ENCODE assay signal across 20 cellular contexts in the genomic region with DNA sequence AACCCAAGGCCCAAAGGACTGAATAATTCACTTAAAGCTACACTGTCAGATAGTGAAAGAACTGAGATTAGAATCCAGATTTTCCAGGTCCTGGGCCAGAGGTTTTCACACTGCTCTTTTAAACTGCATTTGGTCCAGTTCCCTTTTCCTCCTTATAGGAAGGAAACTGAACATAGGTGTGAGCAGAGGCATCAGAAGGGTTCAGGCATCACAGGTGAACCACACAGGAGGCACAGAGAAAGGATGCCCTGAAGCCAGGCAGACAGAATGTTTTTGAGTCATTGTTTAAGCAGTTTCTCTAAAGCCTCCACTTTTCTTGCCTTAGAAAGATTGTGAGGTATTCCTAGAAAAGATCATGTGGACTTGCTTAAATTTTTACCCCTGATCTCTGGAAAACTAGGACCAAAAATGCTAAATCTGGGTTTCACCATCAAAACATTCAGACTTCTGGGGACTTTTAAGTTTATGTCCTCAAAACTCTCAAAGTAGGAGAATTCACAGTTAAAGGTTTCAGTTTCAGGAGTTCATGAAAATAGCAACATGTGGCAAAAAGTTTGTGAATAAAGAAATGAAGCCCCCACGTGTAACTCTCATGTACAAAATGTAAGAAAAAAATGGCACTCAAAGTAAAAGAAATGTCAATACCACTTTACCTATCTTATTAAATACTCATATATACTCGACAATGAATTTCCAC.
DNase-seq lines count a peak whose midpoint lies in the region; ATAC-seq and TF ChIP-seq lines count a peak whose summit lies in the region.
"Had no signal": no experiment of that assay in that cellular context is flagged by ENCODE, and none has a peak within 500 bp of the region (broad histone marks: within the 10 kb centered on the region; RNA-seq: fewer than 3 reads in every experiment).

No MANE protein-coding gene starts in this region.

- DNase-seq in NCI-H2196 (lab: John Stamatoyannopoulos, UW; ENCODE audit: unreplicated experiment): no peak
- no peak for DNase-seq in iPS-NIHi7 (ENCODE audit: extremely low spot score)
- no peak for DNase-seq in hepatic stellate cell (ENCODE audit: low spot score)
- no peak for DNase-seq in NCI-H524 (lab: John Stamatoyannopoulos, UW)
- DNase-seq: activated CD4-positive, alpha-beta T cell treated with anti-CD3 and anti-CD28 coated beads for 36 hours; activated naive CD8-positive, alpha-beta T cell treated with anti-CD3 and anti-CD28 coated beads, Interleukin-2, amount 10 ng/mL, durations not matched to agents 7 days and 5 days; central memory CD4-positive, alpha-beta T cell; DMS 273 treated with DMSO at 0.1 percent for 48 hours; gastrocnemius medialis; mesendoderm; NCI-H2029; NCI-H526 treated with DMSO at 0.1 percent for 48 hours; stimulated activated CD4-positive, alpha-beta T cell treated with anti-CD3 and anti-CD28 coated beads, Interleukin-4, amount 100 ng/mL, for 1 hour; tibial artery had no signal

- H2AFZ ChIP-seq in OCI-LY3 (ENCODE audit: low read depth, low read length): peak overlapping the region; percentile 42; the same call in 1 of the 2 replicates

- peak overlapping the region; percentile 46 for H3K27ac ChIP-seq in OCI-LY3 (ENCODE audit: low read length)
- H3K27ac ChIP-seq: gastrocnemius medialis, neutrophil, tibial artery had no signal

- no peaks in the 10 kb centered on the region for H3K9me3 ChIP-seq in OCI-LY3 (ENCODE audit: insufficient read depth, low read length)
- H3K9me3 ChIP-seq: gastrocnemius medialis, neutrophil, tibial artery had no signal

- no peak for TF ChIP-seq CTCF in OCI-LY3 (IDR thresholded peaks at IDR 0.05; ENCODE audit: low read depth, low read length)

- peak; percentile 50 for ATAC-seq in GM19023 (IDR thresholded peaks at IDR 0.05; ENCODE audit: unreplicated experiment)
- peak; percentile 58 for ATAC-seq in GM21619 (IDR thresholded peaks at IDR 0.05; ENCODE audit: unreplicated experiment)
- ATAC-seq in HG03045 (IDR thresholded peaks at IDR 0.05; ENCODE audit: unreplicated experiment): peak; percentile 67
- ATAC-seq: activated CD4-positive, alpha-beta T cell treated with anti-CD3 and anti-CD28 coated beads for 36 hours; gastrocnemius medialis; sciatic nerve had no signal

- H3K4me1 ChIP-seq in OCI-LY3 (ENCODE audit: low read length): peaks cover 24% of the 10 kb centered on the region
- H3K4me1 ChIP-seq: gastrocnemius medialis, tibial artery had no signal

- no peaks in the 10 kb centered on the region for H3K36me3 ChIP-seq in OCI-LY3 (replicated peaks; ENCODE audit: low read depth, low read length)
- H3K36me3 ChIP-seq: gastrocnemius medialis, neutrophil, tibial artery had no signal

- H3K4me2 ChIP-seq in OCI-LY3 (ENCODE audit: low read length): peak overlapping the region; percentile 62

- no peaks in the 10 kb centered on the region for H3K27me3 ChIP-seq in OCI-LY3 (ENCODE audit: low read depth, low read length)
- H3K27me3 ChIP-seq: gastrocnemius medialis, neutrophil had no signal

- peak overlapping the region; percentile 21; the same call in 1 of the 2 replicates for H3K4me3 ChIP-seq in OCI-LY3 (ENCODE audit: low read length)
- H3K4me3 ChIP-seq: gastrocnemius medialis, tibial artery had no signal

- H4K20me1 ChIP-seq in OCI-LY3 (ENCODE audit: insufficient read depth, low read length): no peaks in the 10 kb centered on the region

- no peaks in the 10 kb centered on the region for H3K79me2 ChIP-seq in OCI-LY3 (ENCODE audit: low read length)

- peak overlapping the region; percentile 6; the same call in 1 of the 2 replicates for H3K9ac ChIP-seq in OCI-LY3 (ENCODE audit: low read length)
